Comparison of ENCODE assay signal across 21 cellular contexts in genomic region chr1:218516526-218516925, GRCh38.
A peak's percentile ranks its signal among the peaks of the same experiment; 100 is the strongest.
DNase-seq lines count a peak whose midpoint lies in the region; ATAC-seq, FAIRE-seq and TF ChIP-seq lines count a peak whose summit lies in the region.
"Had no signal": no experiment of that assay in that cellular context is flagged by ENCODE, and none has a peak within 500 bp of the region (broad histone marks: within the 10 kb centered on the region; RNA-seq: fewer than 3 reads in every experiment).

No MANE protein-coding gene starts in this region.

- H3K4me2 ChIP-seq in MM.1S (ENCODE audit: low read depth, low read length) (peak overlapping the region; percentile 2; the same call in 1 of the 2 replicates), keratinocyte (ENCODE audit: control insufficient read depth, extremely low read depth, insufficient read depth, low read depth, low read length) (no peak overlapping the region), H9 (ENCODE audit: insufficient read depth, insufficient read length, low read length) (no peak overlapping the region)
- H3K4me2 ChIP-seq: PC-9 had no signal

- H4K91ac ChIP-seq in H9 (ENCODE audit: insufficient read length, low read depth, low read length): no peak overlapping the region

- H3K4me3 ChIP-seq in A673 (ENCODE audit: low read depth, low read length, poor library complexity, severe bottlenecking) (no peak overlapping the region), MM.1S (ENCODE audit: low read length) (no peak overlapping the region), keratinocyte (ENCODE audit: control insufficient read depth in 2 of 3, extremely low read depth in 1 of 3, insufficient read depth in 2 of 3, low read depth in 1 of 3, low read length in 3 of 3) (no peak overlapping the region), uterus (no peak overlapping the region), esophagus squamous epithelium (no peak overlapping the region)
- H3K4me3 ChIP-seq: BLaER1 treated with 17β-estradiol and CSF1 and Interleukin-3, amounts not matched to agents 10 nM and 100 nM; PC-9 had no signal

- no peaks in the 10 kb centered on the region for H4K20me1 ChIP-seq in MM.1S (ENCODE audit: insufficient read depth, low read length)
- no peaks in the 10 kb centered on the region for H4K20me1 ChIP-seq in keratinocyte (ENCODE audit: control insufficient read depth, extremely low read depth, insufficient read depth, low read length)
- H4K20me1 ChIP-seq in H9 (ENCODE audit: control insufficient read depth, insufficient read depth, insufficient read length): no peaks in the 10 kb centered on the region
- H4K20me1 ChIP-seq: BLaER1 treated with 17β-estradiol and CSF1 and Interleukin-3, amounts not matched to agents 10 nM and 100 nM had no signal

- dilution Hi-C loops in keratinocyte (cut with MboI; ENCODE audit: extremely low pct_ligation_motif_present, low sequenced_read_pairs): no loop called here

- H3K27ac Mint-ChIP-seq in WTC11 (0 out of 2 replicates have a peak overlapping the region, but pooled peaks have one; percentile 49), H9 (no peak overlapping the region)
- H3K27ac Mint-ChIP-seq: CD8-positive, alpha-beta T cell had no signal

- H3K79me2 ChIP-seq in MM.1S (ENCODE audit: low read length): no peaks in the 10 kb centered on the region
- no peaks in the 10 kb centered on the region for H3K79me2 ChIP-seq in keratinocyte (ENCODE audit: control insufficient read depth, insufficient read depth, low read length)
- H3K79me2 ChIP-seq in H9 (ENCODE audit: insufficient read depth, low read length): no peaks in the 10 kb centered on the region

- H2AK5ac ChIP-seq in H9 (ENCODE audit: insufficient read length, low read length): no peak overlapping the region

- WGBS in esophagus squamous epithelium, 2 donors: 56 to 79% methylated on average over 3 of the region's 3 CpGs
- WGBS in H9 (ENCODE audit: extremely low coverage, insufficient read length, low lambda C conversion rate): no CpG with 5 or more reads among the region's 3 CpGs

- H3K36me3 Mint-ChIP-seq in WTC11 (peaks cover 2% of the 10 kb centered on the region), H9 (ENCODE audit: insufficient read depth in 1 of 3, low read depth in 3 of 3) (peaks cover 0 to 10% (median 0%) of the 10 kb centered on the region in 3 experiments; a peak in 2 of 7 replicates)
- H3K36me3 Mint-ChIP-seq: CD8-positive, alpha-beta T cell had no signal

- no peaks in the 10 kb centered on the region for H3K79me1 ChIP-seq in H9 (ENCODE audit: insufficient read depth, low read depth, low read length, poor library complexity, severe bottlenecking)

- H3K27ac ChIP-seq in A673 (ENCODE audit: low read depth, low read length, poor library complexity, severe bottlenecking) (no peak overlapping the region), MM.1S (ENCODE audit: low read length) (no peak overlapping the region), keratinocyte (ENCODE audit: control insufficient read depth, insufficient read depth, low read length) (no peak overlapping the region), uterus (no peak overlapping the region), esophagus squamous epithelium (no peak overlapping the region), H9 (ENCODE audit: insufficient read length, low read depth, low read length) (no peak overlapping the region)
- H3K27ac ChIP-seq: BLaER1 treated with 17β-estradiol and CSF1 and Interleukin-3, amounts not matched to agents 10 nM and 100 nM; PC-9 had no signal

- H3K27me3 Mint-ChIP-seq in WTC11 (ENCODE audit: low read depth) (no peaks in the 10 kb centered on the region), H9 (ENCODE audit: low read depth) (no peaks in the 10 kb centered on the region)

- H3K36me3 ChIP-seq in A673 (ENCODE audit: insufficient read depth, low read length, poor library complexity, severe bottlenecking) (no peaks in the 10 kb centered on the region), MM.1S (replicated peaks; ENCODE audit: insufficient read depth, low read length) (no peaks in the 10 kb centered on the region), keratinocyte (ENCODE audit: control insufficient read depth in 2 of 2, extremely low read depth in 1 of 2, insufficient read depth in 2 of 2, low read length in 2 of 2) (no peaks in the 10 kb centered on the region), uterus (no peaks in the 10 kb centered on the region), esophagus squamous epithelium (no peaks in the 10 kb centered on the region)
- H3K36me3 ChIP-seq: BLaER1 treated with 17β-estradiol and CSF1 and Interleukin-3, amounts not matched to agents 10 nM and 100 nM had no signal

- H3K9me2 ChIP-seq in MM.1S (replicated peaks; ENCODE audit: insufficient read depth, low read length): no peaks in the 10 kb centered on the region

- H3T11ph ChIP-seq in H9 (ENCODE audit: low read length): no peak overlapping the region

- H3K9me1 ChIP-seq in keratinocyte (ENCODE audit: control insufficient read depth, extremely low read depth, insufficient read depth, low read length): no peaks in the 10 kb centered on the region

- H3K4me1 ChIP-seq in A673 (ENCODE audit: insufficient read depth, low read length, poor library complexity, severe bottlenecking) (peaks cover 24% of the 10 kb centered on the region), MM.1S (ENCODE audit: low read length) (peaks cover 13% of the 10 kb centered on the region), keratinocyte (ENCODE audit: control insufficient read depth, extremely low read depth, insufficient read depth, low read length) (peaks cover 7% of the 10 kb centered on the region), uterus (no peaks in the 10 kb centered on the region), esophagus squamous epithelium (no peaks in the 10 kb centered on the region), H9 (ENCODE audit: insufficient read depth, low read length) (no peaks in the 10 kb centered on the region)

- H2BK12ac ChIP-seq in H9 (ENCODE audit: insufficient read length, low read depth, low read length): no peak overlapping the region

- H3K14ac ChIP-seq in H9 (ENCODE audit: insufficient read depth, low read length): no peak overlapping the region

- no peak overlapping the region for H3K4me3 Mint-ChIP-seq in WTC11
- no peak overlapping the region for H3K4me3 Mint-ChIP-seq in H9
- H3K4me3 Mint-ChIP-seq: CD8-positive, alpha-beta T cell had no signal

- CTCF ChIA-PET in A673 (lab: Charles Lee) (no interaction called here), WTC11 (lab: Charles Lee) (interaction anchor here (1.5 kb wide), 2 partner anchors 178 to 550 kb away, joined by 3 to 5 read pairs; no protein-coding TSS in a partner anchor)

- ATAC-seq in WTC11: no peak
- ATAC-seq in HG03135 (IDR thresholded peaks at IDR 0.05; ENCODE audit: unreplicated experiment): no peak
- ATAC-seq: CD8-positive, alpha-beta T cell had no signal

- peaks cover 6% of the 10 kb centered on the region for H3K4me1 Mint-ChIP-seq in WTC11
- peaks cover 11 to 13% of the 10 kb centered on the region in 2 experiments for H3K4me1 Mint-ChIP-seq in H9

- H2BK20ac ChIP-seq in H9 (ENCODE audit: low read depth, low read length, poor library complexity, severe bottlenecking): no peak overlapping the region

- H3K18ac ChIP-seq in H9 (ENCODE audit: insufficient read length, low read depth, low read length): no peak overlapping the region

- no TSS peak for BruUV-seq in A673 (replicated peaks; lab: Mats Ljungman, UMichigan)

- POLR2A ChIA-PET in A673 (lab: Charles Lee; ENCODE audit: low non-redundant PET) (interaction anchor here (0.6 to 0.7 kb wide), 2 partner anchors 39 to 76 kb away, joined by 3 read pairs; no protein-coding TSS in a partner anchor), WTC11 (lab: Charles Lee) (interaction anchor here (0.7 to 1.1 kb wide), 2 partner anchors 35 to 657 kb away, joined by 3 read pairs; no protein-coding TSS in a partner anchor)

- H3K9me3 ChIP-seq in A673 (ENCODE audit: low read depth, low read length, poor library complexity, severe bottlenecking) (no peaks in the 10 kb centered on the region), MM.1S (replicated peaks; ENCODE audit: insufficient read depth, low read length) (no peaks in the 10 kb centered on the region), keratinocyte (ENCODE audit: control insufficient read depth, low read depth, low read length) (no peaks in the 10 kb centered on the region), uterus (no peaks in the 10 kb centered on the region), esophagus squamous epithelium (no peaks in the 10 kb centered on the region), H9 (ENCODE audit: control insufficient read depth, low read depth, low read length) (no peaks in the 10 kb centered on the region)

- no peak overlapping the region for H2BK5ac ChIP-seq in H9 (ENCODE audit: insufficient read length, low read length)

- no peak overlapping the region for H3K23ac ChIP-seq in H9 (ENCODE audit: insufficient read length, low read depth, low read length)

- no peak overlapping the region for H3K4ac ChIP-seq in H9 (ENCODE audit: low read depth, low read length)

- H3K27me3 ChIP-seq in A673 (replicated peaks; ENCODE audit: insufficient read depth, low read depth, low read length, poor library complexity): no peaks in the 10 kb centered on the region
- no peaks in the 10 kb centered on the region for H3K27me3 ChIP-seq in MM.1S (replicated peaks; ENCODE audit: insufficient read depth, low read length)
- H3K27me3 ChIP-seq in keratinocyte (ENCODE audit: control insufficient read depth, extremely low read depth, insufficient read depth, low read length): no peaks in the 10 kb centered on the region
- H3K27me3 ChIP-seq in uterus: no peaks in the 10 kb centered on the region
- no peaks in the 10 kb centered on the region for H3K27me3 ChIP-seq in esophagus squamous epithelium
- no peaks in the 10 kb centered on the region for H3K27me3 ChIP-seq in H9 (ENCODE audit: insufficient read depth, low read length)
- H3K27me3 ChIP-seq: BLaER1 treated with 17β-estradiol and CSF1 and Interleukin-3, amounts not matched to agents 10 nM and 100 nM had no signal

- no peaks in the 10 kb centered on the region for H3F3A ChIP-seq in MM.1S (ENCODE audit: insufficient read depth, low read length)

- H2AFZ ChIP-seq in MM.1S (ENCODE audit: low read length): no peak overlapping the region
- no peak overlapping the region for H2AFZ ChIP-seq in keratinocyte (ENCODE audit: control insufficient read depth, low read length)
- H2AFZ ChIP-seq in H9 (ENCODE audit: low read length): no peak overlapping the region
- H2AFZ ChIP-seq: PC-9 had no signal

- no peak overlapping the region for H3K9ac ChIP-seq in MM.1S (ENCODE audit: low read length)
- H3K9ac ChIP-seq in keratinocyte (ENCODE audit: control insufficient read depth, extremely low read depth, insufficient read depth, low read length): no peak overlapping the region
- H3K9ac ChIP-seq in H9 (ENCODE audit: extremely low read depth, insufficient read length, low read length): no peak overlapping the region
- H3K9ac ChIP-seq: BLaER1 treated with 17β-estradiol and CSF1 and Interleukin-3, amounts not matched to agents 10 nM and 100 nM had no signal

- TF ChIP-seq POLR2A in uterus (IDR thresholded peaks at IDR 0.05) (no peak), esophagus squamous epithelium (IDR thresholded peaks at IDR 0.05) (no peak)

- no peak overlapping the region for H3K56ac ChIP-seq in H9 (ENCODE audit: insufficient read length, low read depth, low read length)

- H3K23me2 ChIP-seq in H9 (ENCODE audit: insufficient read length, low read depth, low read length, poor library complexity, severe bottlenecking): no peaks in the 10 kb centered on the region

- FAIRE-seq in keratinocyte (lab: Jason Lieb, UNC): peak; percentile 41
- FAIRE-seq: A204.1, GM12891 had no signal

- H4K8ac ChIP-seq in H9 (replicated peaks; ENCODE audit: insufficient read length, low read depth, low read length): no peak overlapping the region

- H2BK120ac ChIP-seq in H9 (ENCODE audit: low read depth, low read length, poor library complexity, severe bottlenecking): no peak overlapping the region

- H2BK15ac ChIP-seq in H9 (ENCODE audit: low read depth, low read length): no peak overlapping the region

- H4K5ac ChIP-seq in H9 (ENCODE audit: insufficient read length, low read depth, low read length): no peak overlapping the region

- TF ChIP-seq CTCF in A673 (conservative IDR thresholded peaks at IDR 0.05; ENCODE audit: low read depth, low read length) (no peak), MM.1S (IDR thresholded peaks at IDR 0.05; ENCODE audit: low read length) (no peak), WTC11 (IDR thresholded peaks at IDR 0.05) (no peak), keratinocyte (optimal IDR thresholded peaks at IDR 0.05 in 1 of 3, IDR thresholded peaks at IDR 0.05 in 1 of 3, conservative IDR thresholded peaks at IDR 0.05 in 1 of 3; ENCODE audit: extremely low read depth in 1 of 3, insufficient read depth in 2 of 3, low read length in 3 of 3) (no peak), uterus (IDR thresholded peaks at IDR 0.05) (no peak), esophagus squamous epithelium (IDR thresholded peaks at IDR 0.05) (no peak), H9 (conservative IDR thresholded peaks at IDR 0.05) (no peak)

- intact Hi-C loops in A673 (cut with micrococcal nuclease; ENCODE audit: unreplicated experiment) (no loop called here), uterus (cut with DNase I; ENCODE audit: low total_unique reads) (no loop called here), esophagus squamous epithelium (cut with DNase I) (loop anchor here (10.0 kb wide), 1 partner anchor 152 kb away; no protein-coding TSS in a partner anchor)

- peaks cover 19% of the 10 kb centered on the region for H3K9me3 Mint-ChIP-seq in WTC11
- H3K9me3 Mint-ChIP-seq in H9: no peaks in the 10 kb centered on the region; a peak in 3 of 5 replicates

- DNase-seq in A673 (ENCODE audit: low spot score): peak; percentile 55
- DNase-seq in MM.1S: no peak
- no peak for DNase-seq in WTC11 (ENCODE audit: low spot score)
- no peak for DNase-seq in keratinocyte (ENCODE audit: low read depth, low spot score)
- no peak for DNase-seq in uterus
- DNase-seq in esophagus squamous epithelium (lab: John Stamatoyannopoulos, UW): no peak
- no peak for DNase-seq in H9
- DNase-seq: Calu3; CD8-positive, alpha-beta T cell; EL; HCEC 1CT; NCI-H1417 treated with DMSO at 0.1 percent for 48 hours; NCI-H187 treated with DMSO at 0.1 percent for 48 hours; NCI-H226; NCI-H524; NCI-H82; PC-9 had no signal
